ENCODE assay signal across 7 cellular contexts in genomic region chrX:9992061-9992460, GRCh38. TPM values are rescaled to one million over a fixed set of nuclear protein-coding genes. Genes with fewer than 3 reads are reported as not detected.
"Had no signal": no experiment of that assay in that cellular context is flagged by ENCODE, and none has a peak within 500 bp of the region (broad histone marks: within the 10 kb centered on the region; RNA-seq: fewer than 3 reads in every experiment).

No MANE protein-coding gene starts in this region.

- H3K27ac ChIP-seq: HL-60 had no signal

- ATAC-seq: HepG2, K562 had no signal

- DNase-seq: KG1 had no signal

- H3K4me3 ChIP-seq: K562 had no signal

RNA-seq across cellular contexts. Expression of gene CLDN34, which starts 24.9 kb away (rescaled TPM):
- total RNA-seq: HepG2, HT-29, HT1080, K562 had no signal
- polyA plus RNA-seq: HepG2, IgD-negative memory B cell, K562 had no signal
